In genomic region chr17:41340496-41340895, GRCh38 we compare ENCODE assay signal across 16 cellular contexts. TPM values are rescaled to one million over a fixed set of nuclear protein-coding genes. Genes with fewer than 3 reads are reported as not detected.
DNase-seq lines count a peak whose midpoint lies in the region; ATAC-seq and TF ChIP-seq lines count a peak whose summit lies in the region.
"Had no signal": no experiment of that assay in that cellular context is flagged by ENCODE, and none has a peak within 500 bp of the region (broad histone marks: within the 10 kb centered on the region; RNA-seq: fewer than 3 reads in every experiment).

No MANE protein-coding gene starts in this region.

- DNase-seq in T-helper 2 cell treated with Interferon-gamma antibody and Interleukin-4, amounts not matched to agents 5 μg/mL and 100 μg/mL, for 36 hours (ENCODE audit: low spot score): no peak
- DNase-seq in T-helper 2 cell (no peak), activated gamma-delta T cell treated with Interleukin-2 at 50 U/mL for 16 hours (no peak)
- DNase-seq in activated naive CD8-positive, alpha-beta T cell treated with anti-CD3 and anti-CD28 coated beads for 36 hours: no peak
- DNase-seq in natural killer cell treated with Interleukin-12 subunit alpha and Interleukin-12 subunit beta and Interleukin-15 and Interleukin-18, amount 100 ng/mL, for 72 hours (ENCODE audit: low spot score): no peak
- DNase-seq: amniotic stem cell, cortex of kidney, DMS 273 treated with DMSO at 0.1 percent for 48 hours, HFFc6, Right ventricle myocardium superior had no signal

- ATAC-seq in GM18909 (IDR thresholded peaks at IDR 0.05; ENCODE audit: poor library complexity, unreplicated experiment) (peak; percentile 39), SK-N-SH treated with all-trans-retinoic acid at 6 μM for 48 hours (no peak), HG02884 (IDR thresholded peaks at IDR 0.05; ENCODE audit: unreplicated experiment) (no peak)
- no peak for ATAC-seq in natural killer cell treated with Interleukin-12 subunit alpha and Interleukin-12 subunit beta and Interleukin-15 and Interleukin-18, amount 100 ng/mL, for 72 hours

- peak overlapping the region; percentile 6 for H3K4me3 Mint-ChIP-seq in T-helper 2 cell treated with Interferon-gamma antibody and Interleukin-4, amounts not matched to agents 5 μg/mL and 100 μg/mL, for 36 hours
- H3K4me3 Mint-ChIP-seq in activated naive CD8-positive, alpha-beta T cell treated with anti-CD3 and anti-CD28 coated beads for 36 hours: peak overlapping the region; percentile 16
- peak overlapping the region; percentile 8 for H3K4me3 Mint-ChIP-seq in natural killer cell treated with Interleukin-12 subunit alpha and Interleukin-12 subunit beta and Interleukin-15 and Interleukin-18, amount 100 ng/mL, for 72 hours
- H3K4me3 Mint-ChIP-seq: HFFc6 had no signal

- peaks cover 4% of the 10 kb centered on the region for H3K36me3 Mint-ChIP-seq in T-helper 2 cell treated with Interferon-gamma antibody and Interleukin-4, amounts not matched to agents 5 μg/mL and 100 μg/mL, for 36 hours (ENCODE audit: low read depth)
- peaks cover 13% of the 10 kb centered on the region for H3K36me3 Mint-ChIP-seq in activated naive CD8-positive, alpha-beta T cell treated with anti-CD3 and anti-CD28 coated beads for 36 hours
- peaks cover 13% of the 10 kb centered on the region for H3K36me3 Mint-ChIP-seq in natural killer cell treated with Interleukin-12 subunit alpha and Interleukin-12 subunit beta and Interleukin-15 and Interleukin-18, amount 100 ng/mL, for 72 hours

- H3K9me3 Mint-ChIP-seq in T-helper 2 cell treated with Interferon-gamma antibody and Interleukin-4, amounts not matched to agents 5 μg/mL and 100 μg/mL, for 36 hours: peaks cover 14% of the 10 kb centered on the region
- H3K9me3 Mint-ChIP-seq in activated naive CD8-positive, alpha-beta T cell treated with anti-CD3 and anti-CD28 coated beads for 36 hours: peaks cover 10% of the 10 kb centered on the region
- H3K9me3 Mint-ChIP-seq in natural killer cell treated with Interleukin-12 subunit alpha and Interleukin-12 subunit beta and Interleukin-15 and Interleukin-18, amount 100 ng/mL, for 72 hours: peaks cover 5% of the 10 kb centered on the region

- H3K27me3 Mint-ChIP-seq in T-helper 2 cell treated with Interferon-gamma antibody and Interleukin-4, amounts not matched to agents 5 μg/mL and 100 μg/mL, for 36 hours (ENCODE audit: low read depth): peaks cover 34% of the 10 kb centered on the region
- no peaks in the 10 kb centered on the region for H3K27me3 Mint-ChIP-seq in activated naive CD8-positive, alpha-beta T cell treated with anti-CD3 and anti-CD28 coated beads for 36 hours
- H3K27me3 Mint-ChIP-seq in natural killer cell treated with Interleukin-12 subunit alpha and Interleukin-12 subunit beta and Interleukin-15 and Interleukin-18, amount 100 ng/mL, for 72 hours: peaks cover 5 to 16% of the 10 kb centered on the region in 2 donors

- H3K27ac Mint-ChIP-seq in T-helper 2 cell treated with Interferon-gamma antibody and Interleukin-4, amounts not matched to agents 5 μg/mL and 100 μg/mL, for 36 hours: peak overlapping the region; percentile 13
- H3K27ac Mint-ChIP-seq in activated naive CD8-positive, alpha-beta T cell treated with anti-CD3 and anti-CD28 coated beads for 36 hours: no peak overlapping the region
- no peak overlapping the region for H3K27ac Mint-ChIP-seq in natural killer cell treated with Interleukin-12 subunit alpha and Interleukin-12 subunit beta and Interleukin-15 and Interleukin-18, amount 100 ng/mL, for 72 hours
- H3K27ac Mint-ChIP-seq: HFFc6 had no signal

- peaks cover 37% of the 10 kb centered on the region for H3K4me1 Mint-ChIP-seq in T-helper 2 cell treated with Interferon-gamma antibody and Interleukin-4, amounts not matched to agents 5 μg/mL and 100 μg/mL, for 36 hours (ENCODE audit: low read depth)
- peaks cover 55% of the 10 kb centered on the region for H3K4me1 Mint-ChIP-seq in activated naive CD8-positive, alpha-beta T cell treated with anti-CD3 and anti-CD28 coated beads for 36 hours
- H3K4me1 Mint-ChIP-seq in natural killer cell treated with Interleukin-12 subunit alpha and Interleukin-12 subunit beta and Interleukin-15 and Interleukin-18, amount 100 ng/mL, for 72 hours (ENCODE audit: low read depth in 2 of 2): peaks cover 28 to 34% of the 10 kb centered on the region in 2 donors

TF ChIP-seq in SK-N-SH treated with all-trans-retinoic acid at 6 μM for 48 hours, 23 proteins besides CTCF, POLR2A, EP300 and RAD21:
- TF ChIP-seq ZNF8 (CRISPR knock-in tag; IDR thresholded peaks at IDR 0.05) (no peak), CREB5 (CRISPR knock-in tag; IDR thresholded peaks at IDR 0.05; ENCODE audit: low read depth) (no peak), TOX (CRISPR knock-in tag; IDR thresholded peaks at IDR 0.05; ENCODE audit: borderline replicate concordance) (no peak), ISL1 (CRISPR knock-in tag; IDR thresholded peaks at IDR 0.05) (no peak), CSRNP3 (CRISPR knock-in tag; IDR thresholded peaks at IDR 0.05) (no peak), ZFP30 (CRISPR knock-in tag; IDR thresholded peaks at IDR 0.05) (no peak), ARNTL (CRISPR knock-in tag; IDR thresholded peaks at IDR 0.05; ENCODE audit: borderline replicate concordance, low read depth) (no peak), ZC3H10 (CRISPR knock-in tag; IDR thresholded peaks at IDR 0.05) (no peak), GLIS3 (CRISPR knock-in tag; IDR thresholded peaks at IDR 0.05) (no peak)

RNA-seq across cellular contexts. Expression of gene KRT33A, which starts 10.1 kb away (rescaled TPM):
- not detected for total RNA-seq in activated naive CD8-positive, alpha-beta T cell treated with anti-CD3 and anti-CD28 coated beads for 36 hours
- total RNA-seq in natural killer cell treated with Interleukin-12 subunit alpha and Interleukin-12 subunit beta and Interleukin-15 and Interleukin-18, amount 100 ng/mL, for 72 hours: not detected
- total RNA-seq: activated CD8-positive, alpha-beta memory T cell treated with anti-CD3 and anti-CD28 coated beads for 36 hours; HFFc6; lung microvascular endothelial cell; Right ventricle myocardium superior had no signal

RNA-seq across cellular contexts. Expression of gene KRTAP17-1, which starts 25.0 kb away (rescaled TPM):
- total RNA-seq in activated naive CD8-positive, alpha-beta T cell treated with anti-CD3 and anti-CD28 coated beads for 36 hours: not detected
- total RNA-seq in natural killer cell treated with Interleukin-12 subunit alpha and Interleukin-12 subunit beta and Interleukin-15 and Interleukin-18, amount 100 ng/mL, for 72 hours: not detected
- total RNA-seq: activated CD8-positive, alpha-beta memory T cell treated with anti-CD3 and anti-CD28 coated beads for 36 hours; HFFc6; lung microvascular endothelial cell; M059J; Right ventricle myocardium superior had no signal

RNA-seq across cellular contexts. Expression of gene KRT33B, which starts 29.1 kb away (rescaled TPM):
- total RNA-seq in activated naive CD8-positive, alpha-beta T cell treated with anti-CD3 and anti-CD28 coated beads for 36 hours: not detected
- not detected for total RNA-seq in natural killer cell treated with Interleukin-12 subunit alpha and Interleukin-12 subunit beta and Interleukin-15 and Interleukin-18, amount 100 ng/mL, for 72 hours
- total RNA-seq: activated CD8-positive, alpha-beta memory T cell treated with anti-CD3 and anti-CD28 coated beads for 36 hours; lung microvascular endothelial cell; Right ventricle myocardium superior had no signal

RNA-seq across cellular contexts. Expression of gene KRTAP16-1, which starts 31.4 kb away (rescaled TPM):
- not detected for total RNA-seq in activated naive CD8-positive, alpha-beta T cell treated with anti-CD3 and anti-CD28 coated beads for 36 hours
- total RNA-seq in natural killer cell treated with Interleukin-12 subunit alpha and Interleukin-12 subunit beta and Interleukin-15 and Interleukin-18, amount 100 ng/mL, for 72 hours: not detected
- total RNA-seq: activated CD8-positive, alpha-beta memory T cell treated with anti-CD3 and anti-CD28 coated beads for 36 hours; HFFc6; lung microvascular endothelial cell; M059J; Right ventricle myocardium superior had no signal

RNA-seq across cellular contexts. Expression of gene KRTAP29-1, which starts 37.8 kb away (rescaled TPM):
- not detected for total RNA-seq in activated naive CD8-positive, alpha-beta T cell treated with anti-CD3 and anti-CD28 coated beads for 36 hours
- total RNA-seq in natural killer cell treated with Interleukin-12 subunit alpha and Interleukin-12 subunit beta and Interleukin-15 and Interleukin-18, amount 100 ng/mL, for 72 hours: not detected
- total RNA-seq: activated CD8-positive, alpha-beta memory T cell treated with anti-CD3 and anti-CD28 coated beads for 36 hours; HFFc6; lung microvascular endothelial cell; M059J; Right ventricle myocardium superior had no signal
